ENCODE assay signal across 13 cellular contexts in genomic region chr7:150464962-150465361, GRCh38. TPM values are rescaled to one million over a fixed set of nuclear protein-coding genes. Genes with fewer than 3 reads are reported as not detected.
DNase-seq lines count a peak whose midpoint lies in the region; ATAC-seq, FAIRE-seq and TF ChIP-seq lines count a peak whose summit lies in the region.
"Had no signal": no experiment of that assay in that cellular context is flagged by ENCODE, and none has a peak within 500 bp of the region (broad histone marks: within the 10 kb centered on the region; RNA-seq: fewer than 3 reads in every experiment).

No MANE protein-coding gene starts in this region.

- FAIRE-seq in bronchial epithelial cell (lab: Jason Lieb, UNC): peak; percentile 13
- FAIRE-seq: H1, K562, RCC 7860 had no signal

- in situ Hi-C loops in GM23248 (cut with MboI): no loop called here

- 0 to 8% methylated on average over 1 of the region's 1 CpG for WGBS in GM23248 (ENCODE audit: low coverage in 1 of 2, low lambda C conversion rate in 2 of 2, missing lambda C conversion rate in 2 of 2), 2 experiments

- peak overlapping the region; percentile 7 for H3K27ac Mint-ChIP-seq in activated naive CD4-positive, alpha-beta T cell treated with anti-CD3 and anti-CD28 coated beads, Interleukin-2, amount 10 ng/mL, durations not matched to agents 7 days and 5 days
- peak overlapping the region in 1 of 2 donors; percentile 55 for H3K27ac Mint-ChIP-seq in activated naive CD4-positive, alpha-beta T cell treated with anti-CD3 and anti-CD28 coated beads, Interleukin-2, amount 50 U/mL, for 72 hours
- H3K27ac Mint-ChIP-seq in CD8-positive, alpha-beta memory T cell: peak overlapping the region; percentile 51 to 91 (median 78)
- peak overlapping the region; percentile 24 to 40 for H3K27ac Mint-ChIP-seq in natural killer cell treated with Interleukin-12 subunit alpha and Interleukin-12 subunit beta and Interleukin-15 and Interleukin-18, amount 100 ng/mL, for 72 hours

- H3K36me3 ChIP-seq in CD8-positive, alpha-beta memory T cell (ENCODE audit: insufficient read depth, low read length): peaks cover 8% of the 10 kb centered on the region
- no peaks in the 10 kb centered on the region for H3K36me3 ChIP-seq in bronchial epithelial cell (ENCODE audit: control insufficient read depth, insufficient read depth, low read length)
- no peaks in the 10 kb centered on the region for H3K36me3 ChIP-seq in GM23248 (ENCODE audit: low read depth)

- no peak for TF ChIP-seq CTCF in bronchial epithelial cell (IDR thresholded peaks at IDR 0.05; ENCODE audit: insufficient read depth, low read length, severe bottlenecking)

- H4K20me1 ChIP-seq in GM23248 (ENCODE audit: insufficient read depth): no peaks in the 10 kb centered on the region

- peaks cover 94% of the 10 kb centered on the region for H3K36me3 Mint-ChIP-seq in activated naive CD4-positive, alpha-beta T cell treated with anti-CD3 and anti-CD28 coated beads, Interleukin-2, amount 10 ng/mL, durations not matched to agents 7 days and 5 days
- peaks cover 50 to 72% of the 10 kb centered on the region in 2 donors for H3K36me3 Mint-ChIP-seq in activated naive CD4-positive, alpha-beta T cell treated with anti-CD3 and anti-CD28 coated beads, Interleukin-2, amount 50 U/mL, for 72 hours
- peaks cover 59 to 87% (median 67%) of the 10 kb centered on the region in 3 donors for H3K36me3 Mint-ChIP-seq in CD8-positive, alpha-beta memory T cell
- peaks cover 64% of the 10 kb centered on the region for H3K36me3 Mint-ChIP-seq in natural killer cell treated with Interleukin-12 subunit alpha and Interleukin-12 subunit beta and Interleukin-15 and Interleukin-18, amount 100 ng/mL, for 72 hours

- no peaks in the 10 kb centered on the region for H3F3A ChIP-seq in GM23248 (ENCODE audit: insufficient read depth)

- peaks cover 16% of the 10 kb centered on the region for H3K9me3 ChIP-seq in CD8-positive, alpha-beta memory T cell (ENCODE audit: low read length)
- H3K9me3 ChIP-seq in GM23248 (ENCODE audit: low read depth): no peaks in the 10 kb centered on the region

- no peak overlapping the region for H3K4me3 ChIP-seq in CD8-positive, alpha-beta memory T cell (ENCODE audit: low read length)
- H3K4me3 ChIP-seq in bronchial epithelial cell (ENCODE audit: low read depth, low read length) (no peak overlapping the region), GM23248 (no peak overlapping the region)
- H3K4me3 ChIP-seq: K562 had no signal

- H3K4me3 Mint-ChIP-seq in activated naive CD4-positive, alpha-beta T cell treated with anti-CD3 and anti-CD28 coated beads, Interleukin-2, amount 10 ng/mL, durations not matched to agents 7 days and 5 days: no peak overlapping the region
- H3K4me3 Mint-ChIP-seq in CD8-positive, alpha-beta memory T cell: peak overlapping the region in 6 of 7 donors; percentile 11 to 56 (median 30)
- peak overlapping the region; percentile 54 for H3K4me3 Mint-ChIP-seq in natural killer cell treated with Interleukin-12 subunit alpha and Interleukin-12 subunit beta and Interleukin-15 and Interleukin-18, amount 100 ng/mL, for 72 hours

- CTCF ChIA-PET in activated naive CD4-positive, alpha-beta T cell treated with anti-CD3 and anti-CD28 coated beads, Interleukin-2, amount 10 ng/mL, durations not matched to agents 7 days and 5 days (lab: Charles Lee): interaction anchor here (0.7 kb wide), 1 partner anchor 16 kb away, joined by 4 read pairs; no protein-coding TSS in a partner anchor
- CTCF ChIA-PET in CD8-positive, alpha-beta memory T cell (lab: Charles Lee): interaction anchor here (0.7 to 1.4 kb wide), 6 partner anchors 9 to 290 kb away, joined by 3 to 4 read pairs (median 3); no protein-coding TSS in a partner anchor

- H3K9me2 ChIP-seq in GM23248 (ENCODE audit: insufficient read depth): no peaks in the 10 kb centered on the region

- no peak for DNase-seq in activated naive CD4-positive, alpha-beta T cell treated with anti-CD3 and anti-CD28 coated beads, Interleukin-2, amount 10 ng/mL, durations not matched to agents 7 days and 5 days
- no peak for DNase-seq in activated naive CD4-positive, alpha-beta T cell treated with anti-CD3 and anti-CD28 coated beads, Interleukin-2, amount 50 U/mL, for 72 hours (ENCODE audit: low spot score in 2 of 2)
- no peak for DNase-seq in CD8-positive, alpha-beta memory T cell
- DNase-seq in bronchial epithelial cell (ENCODE audit: low read depth) (no peak), substantia nigra (lab: John Stamatoyannopoulos, UW) (no peak), GM23248 (no peak)
- DNase-seq in natural killer cell treated with Interleukin-12 subunit alpha and Interleukin-12 subunit beta and Interleukin-15 and Interleukin-18, amount 100 ng/mL, for 72 hours (ENCODE audit: low spot score): no peak
- DNase-seq: AML-193, NCI-H1436 treated with DMSO at 0.1 percent for 48 hours, NCI-H2081 had no signal

- H3K27me3 ChIP-seq in CD8-positive, alpha-beta memory T cell (ENCODE audit: insufficient read depth, low read length, poor library complexity, severe bottlenecking): no peaks in the 10 kb centered on the region
- H3K27me3 ChIP-seq in bronchial epithelial cell (ENCODE audit: control insufficient read depth, insufficient read depth, low read length) (no peaks in the 10 kb centered on the region), GM23248 (replicated peaks; ENCODE audit: insufficient read depth) (no peaks in the 10 kb centered on the region; the same call in 1 of the 2 replicates)

- H3K79me2 ChIP-seq in GM23248 (ENCODE audit: insufficient read depth): no peaks in the 10 kb centered on the region

- no peaks in the 10 kb centered on the region for H3K27me3 Mint-ChIP-seq in activated naive CD4-positive, alpha-beta T cell treated with anti-CD3 and anti-CD28 coated beads, Interleukin-2, amount 10 ng/mL, durations not matched to agents 7 days and 5 days
- H3K27me3 Mint-ChIP-seq in CD8-positive, alpha-beta memory T cell: no peaks in the 10 kb centered on the region
- H3K27me3 Mint-ChIP-seq in natural killer cell treated with Interleukin-12 subunit alpha and Interleukin-12 subunit beta and Interleukin-15 and Interleukin-18, amount 100 ng/mL, for 72 hours: no peaks in the 10 kb centered on the region

- H3K4me2 ChIP-seq in GM23248 (ENCODE audit: unreplicated experiment): no peak overlapping the region

- no peak overlapping the region for H2AFZ ChIP-seq in GM23248

- H3K9ac ChIP-seq in GM23248: no peak overlapping the region

- H3K4me1 Mint-ChIP-seq in activated naive CD4-positive, alpha-beta T cell treated with anti-CD3 and anti-CD28 coated beads, Interleukin-2, amount 10 ng/mL, durations not matched to agents 7 days and 5 days: peaks cover 92% of the 10 kb centered on the region
- peaks cover 89 to 98% (median 91%) of the 10 kb centered on the region in 3 donors for H3K4me1 Mint-ChIP-seq in CD8-positive, alpha-beta memory T cell
- H3K4me1 Mint-ChIP-seq in natural killer cell treated with Interleukin-12 subunit alpha and Interleukin-12 subunit beta and Interleukin-15 and Interleukin-18, amount 100 ng/mL, for 72 hours (ENCODE audit: low read depth in 2 of 2): peaks cover 62 to 63% of the 10 kb centered on the region in 2 donors

- POLR2A ChIA-PET in CD8-positive, alpha-beta memory T cell (lab: Charles Lee): interaction anchor here (0.9 to 1.3 kb wide), 2 partner anchors 14 to 49 kb away, joined by 3 to 6 read pairs; no protein-coding TSS in a partner anchor

- no peak overlapping the region for H3K27ac ChIP-seq in CD8-positive, alpha-beta memory T cell (ENCODE audit: low read depth, low read length)
- no peak overlapping the region for H3K27ac ChIP-seq in substantia nigra (ENCODE audit: low read depth, low read length, poor library complexity, severe bottlenecking)
- H3K27ac ChIP-seq in GM23248: no peak overlapping the region

- ATAC-seq in activated naive CD4-positive, alpha-beta T cell treated with anti-CD3 and anti-CD28 coated beads, Interleukin-2, amount 50 U/mL, for 72 hours: no peak
- ATAC-seq in natural killer cell treated with Interleukin-12 subunit alpha and Interleukin-12 subunit beta and Interleukin-15 and Interleukin-18, amount 100 ng/mL, for 72 hours: peak in 1 of 2 donors; percentile 13
- ATAC-seq: K562 had no signal

- H3K9me3 Mint-ChIP-seq in activated naive CD4-positive, alpha-beta T cell treated with anti-CD3 and anti-CD28 coated beads, Interleukin-2, amount 10 ng/mL, durations not matched to agents 7 days and 5 days: peaks cover 36% of the 10 kb centered on the region
- H3K9me3 Mint-ChIP-seq in activated naive CD4-positive, alpha-beta T cell treated with anti-CD3 and anti-CD28 coated beads, Interleukin-2, amount 50 U/mL, for 72 hours: peaks cover 21 to 27% of the 10 kb centered on the region in 2 donors
- peaks cover 27 to 35% (median 30%) of the 10 kb centered on the region in 5 donors for H3K9me3 Mint-ChIP-seq in CD8-positive, alpha-beta memory T cell
- H3K9me3 Mint-ChIP-seq in natural killer cell treated with Interleukin-12 subunit alpha and Interleukin-12 subunit beta and Interleukin-15 and Interleukin-18, amount 100 ng/mL, for 72 hours: peaks cover 21% of the 10 kb centered on the region

- H3K4me1 ChIP-seq in CD8-positive, alpha-beta memory T cell (ENCODE audit: insufficient read depth, low read length): peaks cover 63% of the 10 kb centered on the region
- no peaks in the 10 kb centered on the region for H3K4me1 ChIP-seq in GM23248 (ENCODE audit: insufficient read depth)

RNA-seq across cellular contexts. Expression of gene GIMAP8, which starts 14.5 kb away (rescaled TPM):
- total RNA-seq in activated naive CD4-positive, alpha-beta T cell treated with anti-CD3 and anti-CD28 coated beads, Interleukin-2, amount 50 U/mL, for 72 hours: 10 to 100 TPM; 13.5 to 17.7 TPM
- 10 to 100 TPM; 11.8 to 12.3 TPM for total RNA-seq in CD8-positive, alpha-beta memory T cell
- polyA plus RNA-seq in CD8-positive, alpha-beta memory T cell: 30.1 TPM
- under 0.01 TPM in 2 replicates for total RNA-seq in bronchial epithelial cell
- 10 to 100 TPM; 10.2 to 13.7 TPM for total RNA-seq in natural killer cell treated with Interleukin-12 subunit alpha and Interleukin-12 subunit beta and Interleukin-15 and Interleukin-18, amount 100 ng/mL, for 72 hours
- not detected in 2 replicates for total RNA-seq in GM23248 (2014; rRNA removed; shearing (Covaris generic))
- not detected in 2 replicates for polyA plus RNA-seq in GM23248 (2016; fragmentation: Nextera tagmentation; extraction: Ambion mirVana)
- total RNA-seq: H1, K562 had no signal
- polyA plus RNA-seq: H1, K562 had no signal

RNA-seq across cellular contexts. Expression of gene GIMAP7, which starts 49.7 kb away (rescaled TPM):
- total RNA-seq in activated naive CD4-positive, alpha-beta T cell treated with anti-CD3 and anti-CD28 coated beads, Interleukin-2, amount 50 U/mL, for 72 hours: 10 to 100 TPM; 32.2 to 79.9 TPM
- total RNA-seq in CD8-positive, alpha-beta memory T cell: 10 to 100 TPM; 47.3 to 51.4 TPM
- polyA plus RNA-seq in CD8-positive, alpha-beta memory T cell: 861 TPM
- total RNA-seq in bronchial epithelial cell: not detected in 2 replicates
- total RNA-seq in natural killer cell treated with Interleukin-12 subunit alpha and Interleukin-12 subunit beta and Interleukin-15 and Interleukin-18, amount 100 ng/mL, for 72 hours: 10 to 100 TPM; 50.5 to 60.4 TPM
- not detected in 2 replicates for total RNA-seq in GM23248 (2014; rRNA removed; shearing (Covaris generic))
- not detected in 2 replicates for polyA plus RNA-seq in GM23248 (2016; fragmentation: Nextera tagmentation; extraction: Ambion mirVana)
- total RNA-seq: H1 had no signal
- polyA plus RNA-seq: H1, K562 had no signal

Comparison
In these comparisons a context has a peak if more than half of its experiments do, and no peak if none do; other contexts are left out.
1. RNA of gene GIMAP8, which starts 14.5 kb away (total RNA-seq): 13.5 to 17.7 TPM in activated naive CD4-positive, alpha-beta T cell treated with anti-CD3 and anti-CD28 coated beads, Interleukin-2, amount 50 U/mL, for 72 hours, 10.2 to 13.7 TPM in natural killer cell treated with Interleukin-12 subunit alpha and Interleukin-12 subunit beta and Interleukin-15 and Interleukin-18, amount 100 ng/mL, for 72 hours and 11.8 to 12.3 TPM in CD8-positive, alpha-beta memory T cell; under 0.01 TPM in bronchial epithelial cell and not detected in GM23248; every median in the first group is over 10 times any median in the second.
2. RNA of gene GIMAP7, which starts 49.7 kb away (total RNA-seq): 32.2 to 79.9 TPM in activated naive CD4-positive, alpha-beta T cell treated with anti-CD3 and anti-CD28 coated beads, Interleukin-2, amount 50 U/mL, for 72 hours, 50.5 to 60.4 TPM in natural killer cell treated with Interleukin-12 subunit alpha and Interleukin-12 subunit beta and Interleukin-15 and Interleukin-18, amount 100 ng/mL, for 72 hours and 47.3 to 51.4 TPM in CD8-positive, alpha-beta memory T cell; not detected in bronchial epithelial cell and not detected in GM23248; every median in the first group is over 10 times any median in the second.